ENCODE assay signal across 1 cellular context in genomic region chr4:36322921-36323354, GRCh38.
TF ChIP-seq lines count a peak whose summit lies in the region.

No MANE protein-coding gene starts in this region.

TF ChIP-seq in GM12878, 131 proteins besides CTCF, POLR2A, EP300 and RAD21 (continued from another document):
- no peak for TF ChIP-seq CUX1 (IDR thresholded peaks at IDR 0.05; ENCODE audit: insufficient replicate concordance, low read depth, low read length)
- no peak for TF ChIP-seq CHD2 (IDR thresholded peaks at IDR 0.05; ENCODE audit: borderline replicate concordance, low read depth, low read length)
- no peak for TF ChIP-seq TCF3 (IDR thresholded peaks at IDR 0.05; ENCODE audit: borderline replicate concordance, insufficient read depth, low read depth, low read length)
- peak; percentile 56 for TF ChIP-seq DPF2 (IDR thresholded peaks at IDR 0.05)
- no peak for TF ChIP-seq ZSCAN29 (IDR thresholded peaks at IDR 0.05)
- no peak for TF ChIP-seq ZNF274 (IDR thresholded peaks at IDR 0.05; ENCODE audit: insufficient read depth, insufficient read length)
- peak; percentile 91 for TF ChIP-seq EED (IDR thresholded peaks at IDR 0.05; ENCODE audit: low read depth)
